ENCODE assay signal across 19 cellular contexts in genomic region chr3:4939276-4939675, GRCh38.
"Had no signal": no experiment of that assay in that cellular context is flagged by ENCODE, and none has a peak within 500 bp of the region (broad histone marks: within the 10 kb centered on the region; RNA-seq: fewer than 3 reads in every experiment).

No MANE protein-coding gene starts in this region.

- DNase-seq: activated CD4-positive, CD25-positive, alpha-beta regulatory T cell treated with anti-CD3 and anti-CD28 coated beads, Interleukin-2, amount 50 U/mL, for 72 hours; activated CD8-positive, alpha-beta memory T cell treated with anti-CD3 and anti-CD28 coated beads for 24 hours; activated CD8-positive, alpha-beta memory T cell treated with anti-CD3 and anti-CD28 coated beads, Interleukin-2, amount 50 U/mL, for 48 hours; activated naive CD4-positive, alpha-beta T cell; activated T-cell treated with anti-CD3 and anti-CD28 coated beads, Interleukin-2, amount 50 U/mL, for 4 hours; adrenal gland; cortex of kidney; foreskin keratinocyte; immature natural killer cell; left cardiac atrium; ovary; psoas muscle; right cardiac atrium; stimulated activated CD4-positive, alpha-beta T cell treated with anti-CD3 and anti-CD28 coated beads, Interleukin-1b, Interleukin-23, amount 100 ng/mL, for 48 hours; T-cell; tibial artery; WERI-Rb-1 had no signal

- H3K4me3 ChIP-seq: adrenal gland, ascending aorta, hepatocyte, ovary, psoas muscle, tibial artery had no signal
